In the genomic region with DNA sequence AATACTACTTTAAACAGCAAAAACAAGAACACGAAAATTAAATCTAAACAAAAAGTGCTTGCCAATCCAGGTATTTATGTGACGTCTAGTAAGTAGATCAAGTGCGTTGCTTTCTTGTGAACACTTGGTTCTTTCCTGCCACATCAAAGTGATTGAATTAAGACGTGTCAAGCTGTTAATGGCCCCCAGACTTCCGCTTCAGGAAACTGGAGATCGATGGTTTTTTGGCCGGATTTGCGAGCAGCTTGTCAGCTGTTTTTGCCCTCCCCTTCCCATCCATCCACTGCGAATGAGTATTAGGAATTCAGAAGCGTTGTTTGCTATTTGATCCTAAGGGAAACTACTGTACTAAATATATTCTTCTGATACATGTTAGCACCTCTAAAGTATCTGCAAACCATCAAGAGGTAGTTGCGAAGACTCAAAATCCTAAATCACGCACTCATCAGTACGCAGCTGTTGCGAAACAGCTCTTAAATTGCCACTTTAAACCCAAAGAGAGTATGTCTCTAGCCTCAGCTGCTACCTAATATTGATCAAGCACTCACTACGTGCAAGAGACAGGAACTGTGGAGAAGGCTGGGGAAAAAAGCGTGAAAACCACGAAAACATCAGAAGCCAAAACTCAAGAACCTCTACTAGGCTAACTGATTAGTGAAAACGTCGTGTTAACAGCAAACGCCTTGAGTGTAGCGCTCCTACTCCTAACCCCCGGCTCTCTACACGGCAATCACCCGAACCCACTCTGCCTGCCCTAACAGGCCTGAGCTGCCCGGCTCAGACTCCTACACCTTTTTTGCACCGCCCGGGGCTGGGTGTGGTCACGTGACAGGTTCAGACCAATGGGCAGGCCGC, we compare ENCODE assay signal across 14 cellular contexts. TPM values are rescaled to one million over a fixed set of nuclear protein-coding genes. Genes with fewer than 3 reads are reported as not detected.
DNase-seq lines count a peak whose midpoint lies in the region; ATAC-seq and TF ChIP-seq lines count a peak whose summit lies in the region.
"Had no signal": no experiment of that assay in that cellular context is flagged by ENCODE, and none has a peak within 500 bp of the region (broad histone marks: within the 10 kb centered on the region; RNA-seq: fewer than 3 reads in every experiment).

No MANE protein-coding gene starts in this region.

- peak overlapping the region; percentile 83 for H3K27ac Mint-ChIP-seq in CD4-positive, alpha-beta T cell
- H3K27ac Mint-ChIP-seq in activated CD8-positive, alpha-beta T cell treated with anti-CD3 and anti-CD28 coated beads for 36 hours: peak overlapping the region; percentile 83
- peak overlapping the region; percentile 83 to 94 (median 88) for H3K27ac Mint-ChIP-seq in immature natural killer cell
- H3K27ac Mint-ChIP-seq: CD14-positive monocyte had no signal

- CTCF ChIA-PET in CD4-positive, alpha-beta T cell (lab: Charles Lee): no interaction called here
- CTCF ChIA-PET in activated CD8-positive, alpha-beta T cell treated with anti-CD3 and anti-CD28 coated beads for 36 hours (lab: Charles Lee): no interaction called here

- ATAC-seq in CD4-positive, alpha-beta T cell (ENCODE audit: poor library complexity): peak; percentile 80
- ATAC-seq in activated CD8-positive, alpha-beta T cell treated with anti-CD3 and anti-CD28 coated beads for 36 hours: peak; percentile 70
- ATAC-seq in GM21825 (IDR thresholded peaks at IDR 0.05; ENCODE audit: unreplicated experiment) (no peak), GM21526 (IDR thresholded peaks at IDR 0.05; ENCODE audit: low FRiP score, unreplicated experiment) (no peak)
- ATAC-seq: left colon had no signal

- peaks cover 4% of the 10 kb centered on the region for H3K9me3 Mint-ChIP-seq in CD4-positive, alpha-beta T cell
- H3K9me3 Mint-ChIP-seq in activated CD8-positive, alpha-beta T cell treated with anti-CD3 and anti-CD28 coated beads for 36 hours: peaks cover 6% of the 10 kb centered on the region
- no peaks in the 10 kb centered on the region for H3K9me3 Mint-ChIP-seq in immature natural killer cell

- no peaks in the 10 kb centered on the region for H3K27me3 Mint-ChIP-seq in CD4-positive, alpha-beta T cell
- peaks cover 1% of the 10 kb centered on the region for H3K27me3 Mint-ChIP-seq in activated CD8-positive, alpha-beta T cell treated with anti-CD3 and anti-CD28 coated beads for 36 hours
- H3K27me3 Mint-ChIP-seq in immature natural killer cell (ENCODE audit: low read depth in 3 of 3): peaks cover 7 to 8% (median 8%) of the 10 kb centered on the region in 3 donors

- POLR2A ChIA-PET in CD4-positive, alpha-beta T cell (lab: Charles Lee): interaction anchor here (1.1 kb wide), 1 partner anchor 883 kb away, joined by 4 read pairs; a partner anchor contains a TSS
- POLR2A ChIA-PET in activated CD8-positive, alpha-beta T cell treated with anti-CD3 and anti-CD28 coated beads for 36 hours (lab: Charles Lee): no interaction called here

- no peak for TF ChIP-seq CTCF in CD4-positive, alpha-beta T cell (IDR thresholded peaks at IDR 0.05)
- no peak for TF ChIP-seq CTCF in activated CD8-positive, alpha-beta T cell treated with anti-CD3 and anti-CD28 coated beads for 36 hours (IDR thresholded peaks at IDR 0.05)

- H3K27ac ChIP-seq in CD4-positive, alpha-beta T cell (ENCODE audit: low read depth, low read length): no peak overlapping the region
- H3K27ac ChIP-seq: parathyroid adenoma had no signal

- no peaks in the 10 kb centered on the region for H3K9me3 ChIP-seq in CD4-positive, alpha-beta T cell (ENCODE audit: control insufficient read depth, low read length)

- intact Hi-C loops in CD4-positive, alpha-beta T cell (cut with DNase I, micrococcal nuclease): no loop called here
- intact Hi-C loops in activated CD8-positive, alpha-beta T cell treated with anti-CD3 and anti-CD28 coated beads for 36 hours (cut with micrococcal nuclease): no loop called here
- intact Hi-C loops in posterior vena cava (cut with DNase I): no loop called here

- H3K4me1 Mint-ChIP-seq in CD4-positive, alpha-beta T cell (ENCODE audit: low read depth): peaks cover 16% of the 10 kb centered on the region
- H3K4me1 Mint-ChIP-seq in activated CD8-positive, alpha-beta T cell treated with anti-CD3 and anti-CD28 coated beads for 36 hours (ENCODE audit: low read depth): peaks cover 15% of the 10 kb centered on the region
- peaks cover 22 to 29% of the 10 kb centered on the region in 2 donors for H3K4me1 Mint-ChIP-seq in immature natural killer cell

- H3K4me3 Mint-ChIP-seq in CD4-positive, alpha-beta T cell: peak overlapping the region; percentile 47
- peak overlapping the region; percentile 48 for H3K4me3 Mint-ChIP-seq in activated CD8-positive, alpha-beta T cell treated with anti-CD3 and anti-CD28 coated beads for 36 hours
- H3K4me3 Mint-ChIP-seq in immature natural killer cell: peak overlapping the region; percentile 70 to 80 (median 77)
- H3K4me3 Mint-ChIP-seq: CD14-positive monocyte had no signal

- peak in 9 of 10 experiments; percentile 13 to 44 (median 25) for DNase-seq in CD4-positive, alpha-beta T cell
- DNase-seq in HuH-7.5 (ENCODE audit: low spot score) (peak; percentile 92), immature natural killer cell (peak; percentile 75 to 82 (median 80)), posterior vena cava (ENCODE audit: low spot score) (no peak), occipital lobe (lab: John Stamatoyannopoulos, UW) (no peak)
- DNase-seq in activated CD8-positive, alpha-beta T cell treated with anti-CD3 and anti-CD28 coated beads for 36 hours: peak; percentile 50
- DNase-seq: caudate nucleus, left colon, NCI-H1694 treated with DMSO at 0.1 percent for 48 hours had no signal

- H3K27me3 ChIP-seq in CD4-positive, alpha-beta T cell (ENCODE audit: control insufficient read depth, insufficient read depth, low read length): no peaks in the 10 kb centered on the region

- H3K36me3 Mint-ChIP-seq in CD4-positive, alpha-beta T cell (ENCODE audit: low read depth): no peaks in the 10 kb centered on the region
- no peaks in the 10 kb centered on the region for H3K36me3 Mint-ChIP-seq in activated CD8-positive, alpha-beta T cell treated with anti-CD3 and anti-CD28 coated beads for 36 hours (ENCODE audit: low read depth)
- H3K36me3 Mint-ChIP-seq in immature natural killer cell: peaks cover 0 to 4% (median 0%) of the 10 kb centered on the region in 3 donors
- H3K36me3 Mint-ChIP-seq: CD14-positive monocyte had no signal

RNA-seq across cellular contexts. Expression of a gene that starts 0.5 kb away (rescaled TPM):
- total RNA-seq in CD4-positive, alpha-beta T cell: not detected
- total RNA-seq in activated CD8-positive, alpha-beta T cell treated with anti-CD3 and anti-CD28 coated beads for 36 hours: not detected
- polyA plus RNA-seq in immature natural killer cell: not detected
- not detected for total RNA-seq in posterior vena cava
- total RNA-seq in occipital lobe: not detected
- total RNA-seq: left colon, RPMI7951 had no signal
- polyA plus RNA-seq: CD14-positive monocyte had no signal

Comparison
In these comparisons a context has a peak if more than half of its experiments do, and no peak if none do; other contexts are left out.
1. ATAC-seq: peak in CD4-positive, alpha-beta T cell (single experiment) and activated CD8-positive, alpha-beta T cell treated with anti-CD3 and anti-CD28 coated beads for 36 hours (single experiment); none in GM21825 (single experiment) and GM21526 (single experiment).
2. DNase-seq: peak in CD4-positive, alpha-beta T cell (9 of 10), HuH-7.5 (single experiment), activated CD8-positive, alpha-beta T cell treated with anti-CD3 and anti-CD28 coated beads for 36 hours (single experiment) and immature natural killer cell (3 of 3); none in posterior vena cava (single experiment) and occipital lobe (single experiment).
3. Peak in every context shown above with its lines, with median percentiles within 50 percentile points of each other: H3K27ac Mint-ChIP-seq and H3K4me3 Mint-ChIP-seq.